In genomic region chr18:45441110-45441842, GRCh38 we compare ENCODE assay signal across 10 cellular contexts.
A peak's percentile ranks its signal among the peaks of the same experiment; 100 is the strongest.
DNase-seq lines count a peak whose midpoint lies in the region; ATAC-seq and TF ChIP-seq lines count a peak whose summit lies in the region.
"Had no signal": no experiment of that assay in that cellular context is flagged by ENCODE, and none has a peak within 500 bp of the region (broad histone marks: within the 10 kb centered on the region; RNA-seq: fewer than 3 reads in every experiment).

No MANE protein-coding gene starts in this region.

- H3K4me3 ChIP-seq in GM12864 (ENCODE audit: low read depth, low read length) (no peak overlapping the region), epithelial cell of esophagus (ENCODE audit: low read length) (no peak overlapping the region)

- peak; percentile 7 for TF ChIP-seq CTCF in GM12864 (IDR thresholded peaks at IDR 0.05; ENCODE audit: low read depth, low read length, missing control alignments)
- peak; percentile 44 for TF ChIP-seq CTCF in epithelial cell of esophagus (IDR thresholded peaks at IDR 0.05; ENCODE audit: insufficient read depth, low read depth, low read length, missing control alignments)
- peak; percentile 55 for TF ChIP-seq CTCF in osteocyte (IDR thresholded peaks at IDR 0.05)
- TF ChIP-seq CTCF in natural killer cell (IDR thresholded peaks at IDR 0.05) = no peak

- no peak for DNase-seq in GM12864 (ENCODE audit: low read depth)
- DNase-seq in NCI-H748 treated with DMSO at 0.1 percent for 48 hours (lab: John Stamatoyannopoulos, UW) = peak; percentile 9
- DNase-seq in epithelial cell of esophagus (ENCODE audit: low read depth) = peak; percentile 69
- no peak for DNase-seq in osteocyte (ENCODE audit: extremely low spot score, unreplicated experiment)
- no peak for DNase-seq in posterior cingulate gyrus
- DNase-seq in natural killer cell = no peak
- no peak for DNase-seq in NCI-H146 treated with DMSO at 0.1 percent for 48 hours (lab: John Stamatoyannopoulos, UW; ENCODE audit: unreplicated experiment)
- DNase-seq: effector memory CD4-positive, alpha-beta T cell; NCI-H1694 treated with DMSO at 0.1 percent for 48 hours had no signal

- H3K36me3 Mint-ChIP-seq in osteocyte (ENCODE audit: unreplicated experiment) (no peaks in the 10 kb centered on the region), natural killer cell (no peaks in the 10 kb centered on the region)

- no peak overlapping the region for H3K27ac Mint-ChIP-seq in osteocyte (ENCODE audit: unreplicated experiment)
- H3K27ac Mint-ChIP-seq in natural killer cell = no peak overlapping the region

- H3K4me1 Mint-ChIP-seq in osteocyte (ENCODE audit: unreplicated experiment) (no peaks in the 10 kb centered on the region), natural killer cell (no peaks in the 10 kb centered on the region)

- ATAC-seq in GM18517 (IDR thresholded peaks at IDR 0.05; ENCODE audit: unreplicated experiment) (no peak), natural killer cell (no peak)

- intact Hi-C loops in posterior cingulate gyrus (cut with DNase I) (no loop called here), natural killer cell (cut with micrococcal nuclease) (no loop called here)

- H3K27me3 Mint-ChIP-seq in osteocyte (ENCODE audit: unreplicated experiment) (peaks cover 55% of the 10 kb centered on the region), natural killer cell (ENCODE audit: low read depth in 2 of 2) (peaks cover 12% of the 10 kb centered on the region in 2 donors)

- H3K4me3 Mint-ChIP-seq in osteocyte (ENCODE audit: unreplicated experiment) (no peak overlapping the region), natural killer cell (no peak overlapping the region)

- H3K9me3 Mint-ChIP-seq in osteocyte (ENCODE audit: unreplicated experiment) (no peaks in the 10 kb centered on the region), natural killer cell (no peaks in the 10 kb centered on the region)

Comparison
In these comparisons a context has a peak if more than half of its experiments do, and no peak if none do; other contexts are left out.
1. DNase-seq: peak in NCI-H748 treated with DMSO at 0.1 percent for 48 hours (single experiment) and epithelial cell of esophagus (single experiment); none in GM12864 (single experiment), osteocyte (single experiment), posterior cingulate gyrus (0 of 10), natural killer cell (single experiment) and NCI-H146 treated with DMSO at 0.1 percent for 48 hours (single experiment).